8 cellular contexts compared by ENCODE assay signal in genomic region chr3:119323401-119324107, GRCh38. TPM values are rescaled to one million over a fixed set of nuclear protein-coding genes. Genes with fewer than 3 reads are reported as not detected.
DNase-seq lines count a peak whose midpoint lies in the region; ATAC-seq and TF ChIP-seq lines count a peak whose summit lies in the region.

No MANE protein-coding gene starts in this region.

- H3K4me1 ChIP-seq in BLaER1 (peaks cover 25% of the 10 kb centered on the region), endodermal cell (ENCODE audit: control insufficient read depth, insufficient read depth, low read length) (peaks cover 4% of the 10 kb centered on the region)

- no peaks in the 10 kb centered on the region for H3K36me3 Mint-ChIP-seq in T-helper 2 cell treated with Interferon-gamma antibody and Interleukin-4, amounts not matched to agents 5 μg/mL and 100 μg/mL, for 36 hours (ENCODE audit: low read depth)
- H3K36me3 Mint-ChIP-seq in endodermal cell (ENCODE audit: low read depth) (no peaks in the 10 kb centered on the region), osteocyte (ENCODE audit: unreplicated experiment) (peaks cover 2% of the 10 kb centered on the region)

- no peaks in the 10 kb centered on the region for H3K36me3 ChIP-seq in BLaER1
- no peaks in the 10 kb centered on the region for H3K36me3 ChIP-seq in endodermal cell (ENCODE audit: control insufficient read depth, insufficient read depth, low read length)

- H3K27me3 ChIP-seq in BLaER1 = no peaks in the 10 kb centered on the region
- peaks cover 13% of the 10 kb centered on the region for H3K27me3 ChIP-seq in endodermal cell (ENCODE audit: control insufficient read depth, insufficient read depth, low read length, poor library complexity, severe bottlenecking)

- H3K9me3 Mint-ChIP-seq in T-helper 2 cell treated with Interferon-gamma antibody and Interleukin-4, amounts not matched to agents 5 μg/mL and 100 μg/mL, for 36 hours = no peaks in the 10 kb centered on the region
- no peaks in the 10 kb centered on the region for H3K9me3 Mint-ChIP-seq in endodermal cell
- no peaks in the 10 kb centered on the region for H3K9me3 Mint-ChIP-seq in osteocyte (ENCODE audit: unreplicated experiment)

- no peaks in the 10 kb centered on the region for H4K20me1 ChIP-seq in BLaER1

- CTCF ChIA-PET in HEK293T (lab: Yijun Ruan, JAX) = no interaction called here

- H3K27ac ChIP-seq in BLaER1 (peak overlapping the region; percentile 97), endodermal cell (ENCODE audit: low read depth, low read length) (peak overlapping the region; percentile 64)

- H3K27me3 Mint-ChIP-seq in T-helper 2 cell treated with Interferon-gamma antibody and Interleukin-4, amounts not matched to agents 5 μg/mL and 100 μg/mL, for 36 hours (ENCODE audit: low read depth) = peaks cover 21% of the 10 kb centered on the region
- H3K27me3 Mint-ChIP-seq in endodermal cell (ENCODE audit: insufficient read depth) = no peaks in the 10 kb centered on the region
- H3K27me3 Mint-ChIP-seq in osteocyte (ENCODE audit: unreplicated experiment) = no peaks in the 10 kb centered on the region

- no peak for DNase-seq in T-helper 2 cell treated with Interferon-gamma antibody and Interleukin-4, amounts not matched to agents 5 μg/mL and 100 μg/mL, for 36 hours (ENCODE audit: low spot score)
- DNase-seq in endodermal cell (peak; percentile 80), osteocyte (ENCODE audit: extremely low spot score, unreplicated experiment) (no peak), NCI-H1092 (lab: John Stamatoyannopoulos, UW) (no peak), HEK293T (ENCODE audit: extremely low spot score) (no peak)

- H3K4me3 ChIP-seq in BLaER1 (peak overlapping the region; percentile 76), endodermal cell (ENCODE audit: low read length) (peak overlapping the region; percentile 80)

- peak overlapping the region; percentile 80 for H3K4me3 Mint-ChIP-seq in T-helper 2 cell treated with Interferon-gamma antibody and Interleukin-4, amounts not matched to agents 5 μg/mL and 100 μg/mL, for 36 hours
- H3K4me3 Mint-ChIP-seq in endodermal cell = peak overlapping the region; percentile 77
- H3K4me3 Mint-ChIP-seq in osteocyte (ENCODE audit: unreplicated experiment) = peak overlapping the region; percentile 73

- H3K27ac Mint-ChIP-seq in T-helper 2 cell treated with Interferon-gamma antibody and Interleukin-4, amounts not matched to agents 5 μg/mL and 100 μg/mL, for 36 hours = peak overlapping the region; percentile 86
- H3K27ac Mint-ChIP-seq in endodermal cell = peak overlapping the region; percentile 87
- H3K27ac Mint-ChIP-seq in osteocyte (ENCODE audit: unreplicated experiment) = peak overlapping the region; percentile 91

- WGBS in endodermal cell (ENCODE audit: insufficient coverage in 1 of 2, insufficient read length in 1 of 2), 2 experiments = 42 to 52% methylated on average over 12 to 18 of the region's 18 CpGs

- H3K4me2 ChIP-seq in BLaER1 = peak overlapping the region; percentile 89

- no peak for TF ChIP-seq CTCF in endodermal cell (conservative IDR thresholded peaks at IDR 0.05)
- TF ChIP-seq CTCF in osteocyte (IDR thresholded peaks at IDR 0.05) = no peak

- H3K9me3 ChIP-seq in BLaER1 (no peaks in the 10 kb centered on the region), endodermal cell (ENCODE audit: control insufficient read depth, low read length) (no peaks in the 10 kb centered on the region)

- peak; percentile 21 for ATAC-seq in GM19351 (IDR thresholded peaks at IDR 0.05; ENCODE audit: unreplicated experiment)
- peak; percentile 25 for ATAC-seq in HG03439 (IDR thresholded peaks at IDR 0.05; ENCODE audit: unreplicated experiment)

- POLR2A ChIA-PET in HEK293T (lab: Yijun Ruan, JAX) = interaction anchor here (1.0 kb wide), 1 partner anchor 23 kb away, joined by 3 read pairs; no protein-coding TSS in a partner anchor

- peaks cover 17% of the 10 kb centered on the region for H3K4me1 Mint-ChIP-seq in T-helper 2 cell treated with Interferon-gamma antibody and Interleukin-4, amounts not matched to agents 5 μg/mL and 100 μg/mL, for 36 hours (ENCODE audit: low read depth)
- H3K4me1 Mint-ChIP-seq in endodermal cell = peaks cover 39% of the 10 kb centered on the region
- peaks cover 33% of the 10 kb centered on the region for H3K4me1 Mint-ChIP-seq in osteocyte (ENCODE audit: unreplicated experiment)

- H3K9ac ChIP-seq in BLaER1 (peak overlapping the region; percentile 90), endodermal cell (ENCODE audit: extremely low read depth, low read length, poor library complexity, severe bottlenecking) (peak overlapping the region; percentile 67)

TF ChIP-seq in HEK293T, 16 proteins besides CTCF, POLR2A, EP300 and RAD21:
- TF ChIP-seq FOXM1 (IDR thresholded peaks at IDR 0.05; ENCODE audit: borderline replicate concordance) (no peak), SUZ12 (IDR thresholded peaks at IDR 0.05) (no peak), FOXK2 (IDR thresholded peaks at IDR 0.05) (no peak), FOXA1 (IDR thresholded peaks at IDR 0.05) (no peak), CTBP1 (IDR thresholded peaks at IDR 0.05; ENCODE audit: borderline replicate concordance) (no peak), LEF1 (IDR thresholded peaks at IDR 0.05; ENCODE audit: borderline replicate concordance) (no peak), NFRKB (IDR thresholded peaks at IDR 0.05) (no peak), BHLHE40 (IDR thresholded peaks at IDR 0.05; ENCODE audit: borderline replicate concordance) (no peak), PKNOX1 (IDR thresholded peaks at IDR 0.05) (no peak), ZNF384 (IDR thresholded peaks at IDR 0.05) (no peak), ARNT (IDR thresholded peaks at IDR 0.05) (no peak), SP1 (IDR thresholded peaks at IDR 0.05) (no peak), TARDBP (IDR thresholded peaks at IDR 0.05) (no peak), ELF4 (IDR thresholded peaks at IDR 0.05) (no peak), HDGF (IDR thresholded peaks at IDR 0.05; ENCODE audit: borderline replicate concordance) (no peak), L3MBTL2 (conservative IDR thresholded peaks at IDR 0.05) (no peak)

RNA-seq across cellular contexts. Expression of gene ARHGAP31, which starts 29.4 kb away (rescaled TPM):
- 1 to 10 TPM; 2.2 to 2.3 TPM for total RNA-seq in endodermal cell
- polyA plus RNA-seq in endodermal cell (2013, experiment 1 of 2) = 1.5 TPM
- 3.0 TPM for polyA plus RNA-seq in endodermal cell (2013, experiment 2 of 2)
- total RNA-seq in osteocyte = 49.7 and 51.0 TPM in 2 replicates

Comparison
In these comparisons a context has a peak if more than half of its experiments do, and no peak if none do; other contexts are left out.
1. RNA of gene ARHGAP31, which starts 29.4 kb away (total RNA-seq): 49.7 to 51.0 TPM in osteocyte; 2.2 to 2.3 TPM in endodermal cell; every median in the first group is over 10 times any median in the second.
2. Peak in every context shown above with its lines, with median percentiles within 50 percentile points of each other: H3K27ac Mint-ChIP-seq and H3K4me3 Mint-ChIP-seq.